Comparison of ENCODE assay signal across 8 cellular contexts in the genomic region with DNA sequence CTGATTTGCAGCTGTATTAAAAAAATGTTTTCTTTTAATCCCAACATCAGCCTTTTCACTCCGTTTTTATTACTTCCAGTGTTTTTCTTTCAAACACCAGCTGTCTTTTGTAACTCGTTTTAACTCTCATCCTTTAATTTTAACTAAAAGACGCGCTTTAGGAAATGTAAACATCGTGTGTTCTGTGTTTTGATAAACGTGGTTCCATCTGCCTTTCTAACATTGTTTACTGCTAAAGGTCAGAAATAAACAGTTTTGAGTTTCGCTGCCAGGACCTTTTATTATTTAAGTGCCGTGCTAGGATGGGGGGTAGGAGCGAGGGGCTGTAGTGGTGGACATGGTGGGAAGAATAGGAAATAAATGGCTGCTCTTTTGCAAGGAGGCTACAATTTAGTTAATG. TPM values are rescaled to one million over a fixed set of nuclear protein-coding genes. Genes with fewer than 3 reads are reported as not detected.
A peak's percentile ranks its signal among the peaks of the same experiment; 100 is the strongest.
DNase-seq lines count a peak whose midpoint lies in the region; ATAC-seq, FAIRE-seq and TF ChIP-seq lines count a peak whose summit lies in the region.

No MANE protein-coding gene starts in this region.

- WGBS in testis, 2 donors: 1 to 2% methylated on average over 9 of the region's 9 CpGs

- H3K27me3 ChIP-seq in keratinocyte (ENCODE audit: control insufficient read depth, extremely low read depth, insufficient read depth, low read length) (no peaks in the 10 kb centered on the region), testis (no peaks in the 10 kb centered on the region)

- H3K27ac Mint-ChIP-seq in activated CD4-positive, alpha-beta T cell treated with anti-CD3 and anti-CD28 coated beads, Interleukin-2, amount 10 ng/mL, durations not matched to agents 24 days and 14 days: peak overlapping the region; percentile 98
- H3K27ac Mint-ChIP-seq in activated naive CD8-positive, alpha-beta T cell: peak overlapping the region; percentile 99

- H3K4me3 Mint-ChIP-seq in activated CD4-positive, alpha-beta T cell treated with anti-CD3 and anti-CD28 coated beads, Interleukin-2, amount 10 ng/mL, durations not matched to agents 24 days and 14 days: peak overlapping the region; percentile 91
- peak overlapping the region; percentile 99 for H3K4me3 Mint-ChIP-seq in activated naive CD8-positive, alpha-beta T cell

- H3K27ac ChIP-seq in keratinocyte (ENCODE audit: control insufficient read depth, insufficient read depth, low read length) (peak overlapping the region; percentile 98), testis (peak overlapping the region; percentile 99 to 100)

- peaks cover 16% of the 10 kb centered on the region for H3K36me3 Mint-ChIP-seq in activated CD4-positive, alpha-beta T cell treated with anti-CD3 and anti-CD28 coated beads, Interleukin-2, amount 10 ng/mL, durations not matched to agents 24 days and 14 days (ENCODE audit: low read depth)
- H3K36me3 Mint-ChIP-seq in activated naive CD8-positive, alpha-beta T cell: peaks cover 5% of the 10 kb centered on the region

- TF ChIP-seq POLR2A in testis (IDR thresholded peaks at IDR 0.05): no peak

- H4K20me1 ChIP-seq in keratinocyte (ENCODE audit: control insufficient read depth, extremely low read depth, insufficient read depth, low read length): no peaks in the 10 kb centered on the region

- H3K27me3 Mint-ChIP-seq in activated CD4-positive, alpha-beta T cell treated with anti-CD3 and anti-CD28 coated beads, Interleukin-2, amount 10 ng/mL, durations not matched to agents 24 days and 14 days: peaks cover 3% of the 10 kb centered on the region
- no peaks in the 10 kb centered on the region for H3K27me3 Mint-ChIP-seq in activated naive CD8-positive, alpha-beta T cell

- H3K79me2 ChIP-seq in keratinocyte (ENCODE audit: control insufficient read depth, insufficient read depth, low read length): peaks cover 3% of the 10 kb centered on the region

- H2AFZ ChIP-seq in keratinocyte (ENCODE audit: control insufficient read depth, low read length): peak overlapping the region; percentile 95

- peaks cover 25% of the 10 kb centered on the region for H3K4me1 ChIP-seq in keratinocyte (ENCODE audit: control insufficient read depth, extremely low read depth, insufficient read depth, low read length)
- H3K4me1 ChIP-seq in testis: peaks cover 6% of the 10 kb centered on the region

- H3K4me2 ChIP-seq in keratinocyte (ENCODE audit: control insufficient read depth, extremely low read depth, insufficient read depth, low read depth, low read length): peak overlapping the region; percentile 100

- no peaks in the 10 kb centered on the region for H3K9me1 ChIP-seq in keratinocyte (ENCODE audit: control insufficient read depth, extremely low read depth, insufficient read depth, low read length)

- intact Hi-C loops in activated CD4-positive, alpha-beta T cell treated with anti-CD3 and anti-CD28 coated beads, Interleukin-2, amount 10 ng/mL, durations not matched to agents 24 days and 14 days (cut with micrococcal nuclease): loop anchor here (5.0 to 10.0 kb wide), 6 partner anchors 64 to 706 kb away; partner anchors contain the start of genes SMIM14 and UGDH
- intact Hi-C loops in testis (cut with DNase I; ENCODE audit: low total_unique reads): no loop called here

- no peak for ATAC-seq in GM21619 (IDR thresholded peaks at IDR 0.05; ENCODE audit: unreplicated experiment)

- H3K4me1 Mint-ChIP-seq in activated CD4-positive, alpha-beta T cell treated with anti-CD3 and anti-CD28 coated beads, Interleukin-2, amount 10 ng/mL, durations not matched to agents 24 days and 14 days: peaks cover 28% of the 10 kb centered on the region
- peaks cover 44% of the 10 kb centered on the region for H3K4me1 Mint-ChIP-seq in activated naive CD8-positive, alpha-beta T cell (ENCODE audit: low read depth)

- dilution Hi-C loops in keratinocyte (cut with MboI; ENCODE audit: extremely low pct_ligation_motif_present, low sequenced_read_pairs): no loop called here

- FAIRE-seq in keratinocyte (lab: Jason Lieb, UNC): no peak

- no peak for DNase-seq in activated CD4-positive, alpha-beta T cell treated with anti-CD3 and anti-CD28 coated beads, Interleukin-2, amount 10 ng/mL, durations not matched to agents 24 days and 14 days
- DNase-seq in activated CD4-positive, alpha-beta T cell treated with anti-CD3 and anti-CD28 coated beads, Interleukin-2, amount 50 U/mL, for 4 hours: no peak
- DNase-seq in keratinocyte (ENCODE audit: low read depth, low spot score): no peak
- DNase-seq in testis: no peak
- no peak for DNase-seq in NCI-H1694 (lab: John Stamatoyannopoulos, UW)
- DNase-seq in GM13976 (ENCODE audit: low spot score): no peak

- no peaks in the 10 kb centered on the region for H3K9me3 ChIP-seq in keratinocyte (ENCODE audit: control insufficient read depth, low read depth, low read length)
- no peaks in the 10 kb centered on the region for H3K9me3 ChIP-seq in testis

- H3K9ac ChIP-seq in keratinocyte (ENCODE audit: control insufficient read depth, extremely low read depth, insufficient read depth, low read length): peak overlapping the region; percentile 97

- no peak for TF ChIP-seq CTCF in keratinocyte (optimal IDR thresholded peaks at IDR 0.05 in 1 of 3, IDR thresholded peaks at IDR 0.05 in 1 of 3, conservative IDR thresholded peaks at IDR 0.05 in 1 of 3; ENCODE audit: extremely low read depth in 1 of 3, insufficient read depth in 2 of 3, low read length in 3 of 3)
- no peak for TF ChIP-seq CTCF in testis (IDR thresholded peaks at IDR 0.05)
- TF ChIP-seq CTCF in GM13976 (IDR thresholded peaks at IDR 0.05; ENCODE audit: borderline replicate concordance, control extremely low read depth, extremely low read depth, insufficient read depth, missing control alignments): no peak

- in situ Hi-C loops in GM13976 (cut with MboI; ENCODE audit: low sequenced_read_pairs, unreplicated experiment): no loop called here

- no peaks in the 10 kb centered on the region for H3K9me3 Mint-ChIP-seq in activated CD4-positive, alpha-beta T cell treated with anti-CD3 and anti-CD28 coated beads, Interleukin-2, amount 10 ng/mL, durations not matched to agents 24 days and 14 days
- no peaks in the 10 kb centered on the region for H3K9me3 Mint-ChIP-seq in activated naive CD8-positive, alpha-beta T cell (ENCODE audit: low read depth)

- no peaks in the 10 kb centered on the region for H3K36me3 ChIP-seq in keratinocyte (ENCODE audit: control insufficient read depth in 2 of 2, extremely low read depth in 1 of 2, insufficient read depth in 2 of 2, low read length in 2 of 2)
- H3K36me3 ChIP-seq in testis (ENCODE audit: low read depth, missing control alignments): no peaks in the 10 kb centered on the region

- H3K4me3 ChIP-seq in keratinocyte (ENCODE audit: control insufficient read depth in 2 of 3, extremely low read depth in 1 of 3, insufficient read depth in 2 of 3, low read depth in 1 of 3, low read length in 3 of 3) (peak overlapping the region; percentile 87 to 96 (median 96)), testis (peak overlapping the region; percentile 90 to 96)

RNA-seq across cellular contexts. Expression of gene N4BP2, which starts 1.5 kb away (rescaled TPM):
- 24.5 and 24.7 TPM in 2 replicates for total RNA-seq in activated CD4-positive, alpha-beta T cell treated with anti-CD3 and anti-CD28 coated beads, Interleukin-2, amount 10 ng/mL, durations not matched to agents 24 days and 14 days
- polyA plus RNA-seq in keratinocyte (1.3 to 2.7 TPM (median 1.9 TPM) in 3 replicates), testis (ENCODE audit: insufficient read depth, low read depth, low replicate concordance) (3.9 TPM)
- 2.9 TPM for polyA plus RNA-seq in keratinocyte (2011; ENCODE audit: low read depth)
- 0.62 and 1.3 TPM in 2 replicates for polyA plus RNA-seq in keratinocyte (2011; cell fraction: cytosol; rRNA removed)
- 2.4 and 3.6 TPM in 2 replicates for polyA plus RNA-seq in keratinocyte (2011; cell fraction: nucleus; rRNA removed)
- 1.2 and 1.6 TPM in 2 replicates for polyA plus RNA-seq in keratinocyte (2012; ENCODE audit: low replicate concordance)
- polyA minus RNA-seq in keratinocyte: 1.0 to 3.9 TPM (median 2.0 TPM) in 3 replicates
- 5.6 TPM for polyA minus RNA-seq in keratinocyte (2011; cell fraction: cytosol; rRNA and poly(A)+ RNA removed)
- 3.9 and 7.4 TPM in 2 replicates for polyA minus RNA-seq in keratinocyte (2011; cell fraction: nucleus; rRNA and poly(A)+ RNA removed)
- 10 to 100 TPM in 1 of 2 donors, 1 to 10 TPM in 1; 8.5 to 14.6 TPM for total RNA-seq in testis
